8 cellular contexts compared by ENCODE assay signal in genomic region chr17:38559025-38559879, GRCh38. TPM values are rescaled to one million over a fixed set of nuclear protein-coding genes. Genes with fewer than 3 reads are reported as not detected.
A peak's percentile ranks its signal among the peaks of the same experiment; 100 is the strongest.
DNase-seq lines count a peak whose midpoint lies in the region; ATAC-seq and TF ChIP-seq lines count a peak whose summit lies in the region.

No MANE protein-coding gene starts in this region.

- peak overlapping the region; percentile 13 for H3K27ac ChIP-seq in CD8-positive, alpha-beta memory T cell (ENCODE audit: low read depth, low read length)
- peak overlapping the region in 2 of 4 donors; percentile 24 to 45 for H3K27ac ChIP-seq in transverse colon

- H3K4me1 Mint-ChIP-seq in CD8-positive, alpha-beta memory T cell: peaks cover 24 to 48% (median 26%) of the 10 kb centered on the region in 3 donors

- 9% methylated on average over 37 of the region's 44 CpGs; no CpG with 5 or more reads in 1 of the 2 donors for WGBS in transverse colon (ENCODE audit: low coverage in 1 of 2), 2 donors

- peak; percentile 82 to 94 (median 87) for DNase-seq in CD8-positive, alpha-beta memory T cell
- DNase-seq in MG63 (peak; percentile 44), RPMI7951 (ENCODE audit: low read depth) (peak; percentile 79), germinal center (ENCODE audit: low spot score) (peak; percentile 89), posterior cingulate gyrus (peak in 7 of 10 donors; percentile 57 to 97 (median 66)), transverse colon (peak; percentile 94)
- DNase-seq in activated effector memory CD4-positive, alpha-beta T cell treated with anti-CD3 and anti-CD28 coated beads, Interleukin-2, amount 50 U/mL, for 16 hours: peak; percentile 97

- in situ Hi-C loops in transverse colon (cut with MboI; ENCODE audit: low pct_ligation_motif_present in 1 of 4, low pct_unique_long_range_greater_than_20kb in 1 of 4, low sequenced_read_pairs in 3 of 4): loop anchor here in 2 of 4 donors (10.0 to 25.0 kb wide), 2 partner anchors 103 to 106 kb away; partner anchors contain the start of gene EPOP (in 1 of the 2)

- TF ChIP-seq POLR2A in transverse colon (IDR thresholded peaks at IDR 0.05): no peak

- TF ChIP-seq CTCF in transverse colon (IDR thresholded peaks at IDR 0.05): peak; percentile 8 to 51 (median 20)

- peak overlapping the region; percentile 65 to 98 (median 88) for H3K27ac Mint-ChIP-seq in CD8-positive, alpha-beta memory T cell

- no peak for TF ChIP-seq EP300 in transverse colon (IDR thresholded peaks at IDR 0.05; ENCODE audit: low read depth)

- H3K4me1 ChIP-seq in CD8-positive, alpha-beta memory T cell (ENCODE audit: insufficient read depth, low read length): peaks cover 33% of the 10 kb centered on the region
- peaks cover 9 to 30% (median 28%) of the 10 kb centered on the region in 4 donors for H3K4me1 ChIP-seq in transverse colon

- ATAC-seq in GM21528 (IDR thresholded peaks at IDR 0.05; ENCODE audit: low FRiP score, unreplicated experiment): peak; percentile 53

- no peaks in the 10 kb centered on the region for H3K9me3 Mint-ChIP-seq in CD8-positive, alpha-beta memory T cell

- peaks cover 41% of the 10 kb centered on the region for H3K27me3 ChIP-seq in CD8-positive, alpha-beta memory T cell (ENCODE audit: insufficient read depth, low read length, poor library complexity, severe bottlenecking)
- H3K27me3 ChIP-seq in MG63 (peaks cover 4% of the 10 kb centered on the region; the same call in 1 of the 2 replicates), transverse colon (peaks cover 45% of the 10 kb centered on the region)

- H3K36me3 Mint-ChIP-seq in CD8-positive, alpha-beta memory T cell: peaks cover 0 to 4% (median 0%) of the 10 kb centered on the region in 3 donors

- peak overlapping the region; percentile 89 for H3K4me3 ChIP-seq in CD8-positive, alpha-beta memory T cell (ENCODE audit: low read length)
- H3K4me3 ChIP-seq in MG63: no peak overlapping the region
- peak overlapping the region in 3 of 4 donors; percentile 2 to 46 (median 28) for H3K4me3 ChIP-seq in transverse colon

- peak overlapping the region; percentile 93 to 99 (median 98) for H3K4me3 Mint-ChIP-seq in CD8-positive, alpha-beta memory T cell

- intact Hi-C loops in posterior cingulate gyrus (cut with DNase I) (loop anchor here (2.0 to 10.0 kb wide), 3 partner anchors 22 to 108 kb away; partner anchors contain the start of gene SRCIN1), transverse colon (cut with DNase I; ENCODE audit: low total_unique reads) (loop anchor here (2.0 kb wide), 1 partner anchor 108 kb away; no protein-coding TSS in a partner anchor)

- no peaks in the 10 kb centered on the region for H3K9me3 ChIP-seq in CD8-positive, alpha-beta memory T cell (ENCODE audit: low read length)
- H3K9me3 ChIP-seq in MG63 (no peaks in the 10 kb centered on the region), transverse colon (no peaks in the 10 kb centered on the region)

- POLR2A ChIA-PET in CD8-positive, alpha-beta memory T cell (lab: Charles Lee): interaction anchor here (0.5 to 1.4 kb wide), 5 partner anchors 152 to 1974 kb away, joined by 3 to 9 read pairs (median 3); partner anchors contain the start of gene RPL19

- no peaks in the 10 kb centered on the region for H3K36me3 ChIP-seq in CD8-positive, alpha-beta memory T cell (ENCODE audit: insufficient read depth, low read length)
- H3K36me3 ChIP-seq in MG63: no peaks in the 10 kb centered on the region
- no peaks in the 10 kb centered on the region for H3K36me3 ChIP-seq in transverse colon

- CTCF ChIA-PET in CD8-positive, alpha-beta memory T cell (lab: Charles Lee): interaction anchor here (0.8 to 4.8 kb wide), 25 partner anchors 7 to 193 kb away, joined by 3 to 128 read pairs (median 10); partner anchors contain the start of genes PSMB3 and SRCIN1

- peaks cover 28 to 34% of the 10 kb centered on the region in 2 donors for H3K27me3 Mint-ChIP-seq in CD8-positive, alpha-beta memory T cell

RNA-seq across cellular contexts. Expression of gene SRCIN1, which starts 46.5 kb away (rescaled TPM):
- total RNA-seq in CD8-positive, alpha-beta memory T cell: under 1 TPM; 0.04 to 0.50 TPM
- polyA plus RNA-seq in CD8-positive, alpha-beta memory T cell: not detected
- total RNA-seq in MG63 (2014; rRNA removed; shearing (Covaris generic); ENCODE audit: low replicate concordance): 0.05 and 0.07 TPM in 2 replicates
- total RNA-seq in RPMI7951 (2014; rRNA removed; shearing (Covaris generic)): not detected in 2 replicates
- total RNA-seq in transverse colon: 1 to 10 TPM; 1.8 to 8.8 (median 5.2) TPM

Comparison
In these comparisons a context has a peak if more than half of its experiments do, and no peak if none do; other contexts are left out.
1. DNase-seq: peak in every context shown above with its lines; median percentile 97 in activated effector memory CD4-positive, alpha-beta T cell treated with anti-CD3 and anti-CD28 coated beads, Interleukin-2, amount 50 U/mL, for 16 hours; 94 in transverse colon; 89 in germinal center; 87 in CD8-positive, alpha-beta memory T cell; 79 in RPMI7951; 66 in posterior cingulate gyrus; 44 in MG63.